9 cellular contexts compared by ENCODE assay signal in genomic region chr11:128691802-128692749, GRCh38. TPM values are rescaled to one million over a fixed set of nuclear protein-coding genes. Genes with fewer than 3 reads are reported as not detected.
DNase-seq lines count a peak whose midpoint lies in the region; ATAC-seq and TF ChIP-seq lines count a peak whose summit lies in the region.
"Had no signal": no experiment of that assay in that cellular context is flagged by ENCODE, and none has a peak within 500 bp of the region (broad histone marks: within the 10 kb centered on the region; RNA-seq: fewer than 3 reads in every experiment).

No MANE protein-coding gene starts in this region.

- H3K36me3 ChIP-seq in CD4-positive, alpha-beta memory T cell (ENCODE audit: insufficient read depth, low read length) = no peaks in the 10 kb centered on the region
- no peaks in the 10 kb centered on the region for H3K36me3 ChIP-seq in Karpas-422 (ENCODE audit: insufficient read depth, low read length)
- peaks cover 4% of the 10 kb centered on the region for H3K36me3 ChIP-seq in effector memory CD4-positive, alpha-beta T cell (ENCODE audit: control insufficient read depth, insufficient read depth, low read length)

- H3K9me2 ChIP-seq in Karpas-422 (replicated peaks; ENCODE audit: insufficient read depth, low read length) = no peaks in the 10 kb centered on the region

- no peaks in the 10 kb centered on the region for H3K9me3 ChIP-seq in CD4-positive, alpha-beta memory T cell (ENCODE audit: control insufficient read depth in 1 of 2, low read length in 2 of 2)
- H3K9me3 ChIP-seq in Karpas-422 (ENCODE audit: low read length) = no peaks in the 10 kb centered on the region
- no peaks in the 10 kb centered on the region for H3K9me3 ChIP-seq in effector memory CD4-positive, alpha-beta T cell (ENCODE audit: control insufficient read depth, low read length)

- H3K4me1 ChIP-seq in CD4-positive, alpha-beta memory T cell (ENCODE audit: insufficient read depth, low read length) = peaks cover 31% of the 10 kb centered on the region
- peaks cover 25% of the 10 kb centered on the region for H3K4me1 ChIP-seq in Karpas-422 (ENCODE audit: low read length)
- H3K4me1 ChIP-seq in effector memory CD4-positive, alpha-beta T cell (ENCODE audit: control insufficient read depth, insufficient read depth, low read length, poor library complexity, severe bottlenecking) = peaks cover 32% of the 10 kb centered on the region

- peaks cover 0 to 12% of the 10 kb centered on the region in 2 donors for H3K27me3 Mint-ChIP-seq in CD4-positive, alpha-beta memory T cell
- peaks cover 97% of the 10 kb centered on the region for H3K27me3 Mint-ChIP-seq in nephron progenitor cell (ENCODE audit: low read depth, poor library complexity)

- peaks cover 22 to 64% (median 32%) of the 10 kb centered on the region in 4 donors for H3K4me1 Mint-ChIP-seq in CD4-positive, alpha-beta memory T cell
- peaks cover 71% of the 10 kb centered on the region for H3K4me1 Mint-ChIP-seq in nephron progenitor cell

- H3K27me3 ChIP-seq in CD4-positive, alpha-beta memory T cell (ENCODE audit: insufficient read depth, low read length) = peaks cover 7% of the 10 kb centered on the region
- no peaks in the 10 kb centered on the region for H3K27me3 ChIP-seq in Karpas-422 (ENCODE audit: low read length)
- H3K27me3 ChIP-seq in effector memory CD4-positive, alpha-beta T cell (replicated peaks; ENCODE audit: control insufficient read depth, insufficient read depth, low read length, poor library complexity, severe bottlenecking) = peaks cover 5% of the 10 kb centered on the region

- no peaks in the 10 kb centered on the region for H4K20me1 ChIP-seq in Karpas-422 (ENCODE audit: insufficient read depth, low read depth, low read length)

- intact Hi-C loops in CD4-positive, alpha-beta memory T cell (cut with micrococcal nuclease) = loop anchor here (5.0 to 10.0 kb wide), 2 partner anchors 520 to 1313 kb away; partner anchors contain the start of gene PRDM10

- peaks cover 5 to 27% of the 10 kb centered on the region in 2 donors for H3K36me3 Mint-ChIP-seq in CD4-positive, alpha-beta memory T cell
- H3K36me3 Mint-ChIP-seq in nephron progenitor cell (ENCODE audit: low read depth) = no peaks in the 10 kb centered on the region

- H3K4me3 ChIP-seq in CD4-positive, alpha-beta memory T cell (ENCODE audit: low read length in 2 of 2) = peak overlapping the region in 1 of 2 donors; percentile 77
- peak overlapping the region; percentile 72; the same call in 1 of the 2 replicates for H3K4me3 ChIP-seq in Karpas-422 (ENCODE audit: low read length)
- H3K4me3 ChIP-seq in effector memory CD4-positive, alpha-beta T cell (ENCODE audit: insufficient read depth, low read depth, low read length, poor library complexity, severe bottlenecking) = peak overlapping the region; percentile 94

- H3K9ac ChIP-seq in Karpas-422 (ENCODE audit: low read length) = 0 out of 2 replicates have a peak overlapping the region, but pooled peaks have one; percentile 65

- peak; percentile 25 for TF ChIP-seq CTCF in nephron progenitor cell (IDR thresholded peaks at IDR 0.05)

- ATAC-seq in GM18505 (IDR thresholded peaks at IDR 0.05; ENCODE audit: unreplicated experiment) (no peak), GM18498 (IDR thresholded peaks at IDR 0.05; ENCODE audit: unreplicated experiment) (no peak)

- peak overlapping the region; percentile 82 to 96 (median 90) for H3K4me3 Mint-ChIP-seq in CD4-positive, alpha-beta memory T cell
- H3K4me3 Mint-ChIP-seq in nephron progenitor cell = peak overlapping the region; percentile 82

- peaks cover 0 to 7% (median 0%) of the 10 kb centered on the region in 8 donors for H3K9me3 Mint-ChIP-seq in CD4-positive, alpha-beta memory T cell
- no peaks in the 10 kb centered on the region for H3K9me3 Mint-ChIP-seq in nephron progenitor cell

- no peaks in the 10 kb centered on the region for H3K79me2 ChIP-seq in Karpas-422 (ENCODE audit: low read length)

- POLR2A ChIA-PET in CD4-positive, alpha-beta memory T cell (lab: Charles Lee; ENCODE audit: partially characterized antibody) = interaction anchor here (0.9 to 1.9 kb wide), 5 partner anchors 27 to 44 kb away, joined by 3 to 6 read pairs (median 3); no protein-coding TSS in a partner anchor

- DNase-seq in CD4-positive, alpha-beta memory T cell = no peak
- DNase-seq in Karpas-422 = no peak
- no peak for DNase-seq in effector memory CD4-positive, alpha-beta T cell
- DNase-seq in nephron progenitor cell = peak; percentile 41
- no peak for DNase-seq in activated effector memory CD4-positive, alpha-beta T cell treated with Interleukin-2 at 50 U/mL for 16 hours
- no peak for DNase-seq in RPMI8226
- DNase-seq: NCI-H510A treated with DMSO at 0.1 percent for 48 hours had no signal

- peak overlapping the region; percentile 82 for H3K4me2 ChIP-seq in Karpas-422 (ENCODE audit: low read depth, low read length, poor library complexity, severe bottlenecking)

- peak overlapping the region in 6 of 7 donors; percentile 39 to 95 (median 55) for H3K27ac Mint-ChIP-seq in CD4-positive, alpha-beta memory T cell
- H3K27ac Mint-ChIP-seq in nephron progenitor cell = no peak overlapping the region

- no peak overlapping the region for H3K27ac ChIP-seq in CD4-positive, alpha-beta memory T cell (ENCODE audit: low read depth, low read length)
- no peak overlapping the region for H3K27ac ChIP-seq in Karpas-422 (ENCODE audit: low read length)
- no peak overlapping the region for H3K27ac ChIP-seq in effector memory CD4-positive, alpha-beta T cell (ENCODE audit: insufficient read depth, low read length, poor library complexity, severe bottlenecking)

- CTCF ChIA-PET in CD4-positive, alpha-beta memory T cell (lab: Charles Lee; ENCODE audit: partially characterized antibody) = no interaction called here

- TF ChIP-seq POLR2A in GM18505 (IDR thresholded peaks at IDR 0.05; ENCODE audit: borderline replicate concordance, extremely low read depth, insufficient read depth, insufficient read length) = no peak

- H2AFZ ChIP-seq in Karpas-422 (ENCODE audit: low read length) = no peak overlapping the region

RNA-seq across cellular contexts. Expression of gene FLI1, which starts 1.8 kb away (rescaled TPM):
- 100 to 1,000 TPM; 112 to 122 TPM for total RNA-seq in CD4-positive, alpha-beta memory T cell
- polyA plus RNA-seq in CD4-positive, alpha-beta memory T cell = 10 to 100 TPM; 54.6 to 93.1 TPM
- total RNA-seq in Karpas-422 (2014; rRNA removed; shearing (Covaris generic); ENCODE audit: low replicate concordance) = 2.6 and 9.4 TPM in 2 replicates

Comparison
In these comparisons a context has a peak if more than half of its experiments do, and no peak if none do; other contexts are left out.
1. RNA of gene FLI1, which starts 1.8 kb away (total RNA-seq): 112 to 122 TPM in CD4-positive, alpha-beta memory T cell; 2.6 to 9.4 TPM in Karpas-422; every median in the first group is over 10 times any median in the second.